ENCODE assay signal across 24 cellular contexts in genomic region chr16:5916711-5917191, GRCh38.
DNase-seq lines count a peak whose midpoint lies in the region; ATAC-seq and TF ChIP-seq lines count a peak whose summit lies in the region.
"Had no signal": no experiment of that assay in that cellular context is flagged by ENCODE, and none has a peak within 500 bp of the region (broad histone marks: within the 10 kb centered on the region; RNA-seq: fewer than 3 reads in every experiment).

No MANE protein-coding gene starts in this region.

- TF ChIP-seq CTCF in tibial artery (IDR thresholded peaks at IDR 0.05) = no peak
- no peak for TF ChIP-seq CTCF in osteoblast (IDR thresholded peaks at IDR 0.05; ENCODE audit: extremely low read depth, low read depth, low read length)

- ATAC-seq in HG02884 (IDR thresholded peaks at IDR 0.05; ENCODE audit: unreplicated experiment) = no peak
- ATAC-seq: activated naive CD4-positive, alpha-beta T cell treated with anti-CD3 and anti-CD28 coated beads, Interleukin-2, amount 50 U/mL, for 72 hours; gastrocnemius medialis; left ventricle myocardium superior; Panc1 had no signal

- peak; percentile 43 for DNase-seq in DMS153 treated with DMSO at 0.1 percent for 48 hours (lab: John Stamatoyannopoulos, UW; ENCODE audit: unreplicated experiment)
- DNase-seq in NCI-H226 = peak; percentile 92
- peak; percentile 48 for DNase-seq in ecto neural progenitor cell (ENCODE audit: low spot score)
- peak; percentile 26 for DNase-seq in left kidney (ENCODE audit: low read depth, low spot score)
- DNase-seq in iPS-NIHi7 (ENCODE audit: extremely low spot score) = no peak
- no peak for DNase-seq in tibial artery
- no peak for DNase-seq in osteoblast (ENCODE audit: insufficient read length, low spot score, missing footprints)
- DNase-seq: activated CD4-positive, alpha-beta T cell treated with anti-CD3 and anti-CD28 coated beads, Interleukin-2, amount 10 ng/mL, durations not matched to agents 24 days and 14 days; aorta; COR-L47; effector CD4-positive, alpha-beta T cell; gastrocnemius medialis; HFFc6; Kasumi-1; left ventricle myocardium superior; NCI-H1105; NCI-H2029; NCI-H446; SJCRH30; uterus had no signal

- no peak overlapping the region for H3K27ac ChIP-seq in tibial artery
- H3K27ac ChIP-seq in osteoblast (ENCODE audit: low read depth, low read length) = no peak overlapping the region
- H3K27ac ChIP-seq: esophagus muscularis mucosa, gastrocnemius medialis, SJCRH30, uterus had no signal

- H3K36me3 ChIP-seq in tibial artery = no peaks in the 10 kb centered on the region
- H3K36me3 ChIP-seq in osteoblast (ENCODE audit: insufficient read depth, low read length) = no peaks in the 10 kb centered on the region
- H3K36me3 ChIP-seq: esophagus muscularis mucosa, gastrocnemius medialis, SJCRH30, uterus had no signal

- H3K27me3 ChIP-seq in tibial artery = no peaks in the 10 kb centered on the region
- H3K27me3 ChIP-seq in osteoblast (ENCODE audit: insufficient read depth, low read length) = no peaks in the 10 kb centered on the region
- H3K27me3 ChIP-seq: gastrocnemius medialis, SJCRH30, uterus had no signal

- H3K9me3 ChIP-seq in tibial artery (no peaks in the 10 kb centered on the region), osteoblast (ENCODE audit: low read depth, low read length) (no peaks in the 10 kb centered on the region)
- H3K9me3 ChIP-seq: gastrocnemius medialis, SJCRH30, uterus had no signal

- no peak overlapping the region for H3K4me2 ChIP-seq in osteoblast (ENCODE audit: insufficient read depth, low read length)

- H4K20me1 ChIP-seq in osteoblast (ENCODE audit: insufficient read depth, low read length) = no peaks in the 10 kb centered on the region

- H3K79me2 ChIP-seq in osteoblast (ENCODE audit: insufficient read depth, low read length) = no peaks in the 10 kb centered on the region

- H3K4me3 ChIP-seq in tibial artery = no peak overlapping the region
- H3K4me3 ChIP-seq in osteoblast (ENCODE audit: insufficient read depth, low read length) = no peak overlapping the region
- H3K4me3 ChIP-seq: esophagus muscularis mucosa, gastrocnemius medialis, SJCRH30, uterus had no signal

- no peaks in the 10 kb centered on the region for H3K4me1 ChIP-seq in tibial artery
- H3K4me1 ChIP-seq in osteoblast (ENCODE audit: insufficient read depth, low read length) = no peaks in the 10 kb centered on the region
- H3K4me1 ChIP-seq: esophagus muscularis mucosa, gastrocnemius medialis, SJCRH30, uterus had no signal

- H2AFZ ChIP-seq in osteoblast (ENCODE audit: low read length) = no peak overlapping the region

- intact Hi-C loops in tibial artery (cut with DNase I; ENCODE audit: low total_unique reads) = no loop called here

Comparison
In these comparisons a context has a peak if more than half of its experiments do, and no peak if none do; other contexts are left out.
1. DNase-seq: peak in DMS153 treated with DMSO at 0.1 percent for 48 hours (single experiment), NCI-H226 (single experiment), ecto neural progenitor cell (single experiment) and left kidney (single experiment); none in iPS-NIHi7 (single experiment), tibial artery (0 of 2) and osteoblast (single experiment).